In genomic region chr4:85741421-85741820, GRCh38 we compare ENCODE assay signal across 21 cellular contexts.
DNase-seq lines count a peak whose midpoint lies in the region; ATAC-seq, FAIRE-seq and TF ChIP-seq lines count a peak whose summit lies in the region.
"Had no signal": no experiment of that assay in that cellular context is flagged by ENCODE, and none has a peak within 500 bp of the region (broad histone marks: within the 10 kb centered on the region; RNA-seq: fewer than 3 reads in every experiment).

No MANE protein-coding gene starts in this region.

- no peaks in the 10 kb centered on the region for H3K36me3 ChIP-seq in right atrium auricular region
- H3K36me3 ChIP-seq: gastroesophageal sphincter, upper lobe of right lung had no signal

- H3K9me3 ChIP-seq in right atrium auricular region, result no peaks in the 10 kb centered on the region
- H3K9me3 ChIP-seq: A549, gastroesophageal sphincter, upper lobe of right lung had no signal

- no peak for DNase-seq in right atrium auricular region (ENCODE audit: low spot score)
- DNase-seq in Right ventricle myocardium superior, result no peak
- peak; percentile 25 for DNase-seq in cerebellum (ENCODE audit: low spot score)
- DNase-seq in pons (ENCODE audit: low spot score), result peak; percentile 38
- DNase-seq in D721Med (ENCODE audit: insufficient read length, low spot score), result no peak
- no peak for DNase-seq in T-helper 2 cell
- no peak for DNase-seq in stimulated activated CD4-positive, alpha-beta T cell treated with anti-CD3 and anti-CD28 coated beads, Interleukin-1b, Interleukin-23, amount 100 ng/mL, for 48 hours
- DNase-seq: activated CD4-positive, alpha-beta T cell treated with anti-CD3 and anti-CD28 coated beads for 36 hours; activated naive CD8-positive, alpha-beta T cell treated with anti-CD3 and anti-CD28 coated beads, Interleukin-2, amount 10 ng/mL, durations not matched to agents 7 days and 5 days; NCI-H1436; NCI-H774; retina; stimulated activated naive CD4-positive, alpha-beta T cell treated with Interleukin-2 at 50 U/mL for 16 hours; T-helper 9 cell; upper lobe of right lung had no signal

- peaks cover 0 to 23% of the 10 kb centered on the region in 2 donors for H3K4me1 ChIP-seq in right atrium auricular region
- H3K4me1 ChIP-seq: gastroesophageal sphincter had no signal

- ATAC-seq in Right ventricle myocardium superior (ENCODE audit: poor library complexity), result no peak
- no peak for ATAC-seq in HG03378 (IDR thresholded peaks at IDR 0.05; ENCODE audit: unreplicated experiment)
- ATAC-seq: A549; activated CD4-positive, alpha-beta T cell treated with anti-CD3 and anti-CD28 coated beads for 36 hours; gastroesophageal sphincter; upper lobe of right lung had no signal

- peak overlapping the region; percentile 44 to 72 for H3K27ac ChIP-seq in right atrium auricular region
- H3K27ac ChIP-seq: A549, gastroesophageal sphincter, SK-N-MC, upper lobe of right lung had no signal

- intact Hi-C loops in Right ventricle myocardium superior (cut with DNase I), result loop anchor here (10.0 kb wide), 1 partner anchor 367 kb away; no protein-coding TSS in a partner anchor

- no peak overlapping the region for H3K4me3 ChIP-seq in right atrium auricular region
- H3K4me3 ChIP-seq: A549, gastroesophageal sphincter, SK-N-MC, upper lobe of right lung had no signal

- no peaks in the 10 kb centered on the region for H3K27me3 ChIP-seq in right atrium auricular region
- H3K27me3 ChIP-seq: gastroesophageal sphincter, upper lobe of right lung had no signal

- TF ChIP-seq CTCF in right atrium auricular region (IDR thresholded peaks at IDR 0.05), result no peak
- TF ChIP-seq CTCF in D721Med (IDR thresholded peaks at IDR 0.05; ENCODE audit: insufficient read depth, missing control alignments), result no peak

- no peak for FAIRE-seq in D721Med (lab: Jason Lieb, UNC)
- FAIRE-seq: A549, G401.6, H54 had no signal

Comparison
In these comparisons a context has a peak if more than half of its experiments do, and no peak if none do; other contexts are left out.
1. DNase-seq: peak in cerebellum (single experiment) and pons (single experiment); none in right atrium auricular region (single experiment), Right ventricle myocardium superior (single experiment), D721Med (single experiment), T-helper 2 cell (0 of 5) and stimulated activated CD4-positive, alpha-beta T cell treated with anti-CD3 and anti-CD28 coated beads, Interleukin-1b, Interleukin-23, amount 100 ng/mL, for 48 hours (single experiment).